9 cellular contexts compared by ENCODE assay signal in the genomic region with DNA sequence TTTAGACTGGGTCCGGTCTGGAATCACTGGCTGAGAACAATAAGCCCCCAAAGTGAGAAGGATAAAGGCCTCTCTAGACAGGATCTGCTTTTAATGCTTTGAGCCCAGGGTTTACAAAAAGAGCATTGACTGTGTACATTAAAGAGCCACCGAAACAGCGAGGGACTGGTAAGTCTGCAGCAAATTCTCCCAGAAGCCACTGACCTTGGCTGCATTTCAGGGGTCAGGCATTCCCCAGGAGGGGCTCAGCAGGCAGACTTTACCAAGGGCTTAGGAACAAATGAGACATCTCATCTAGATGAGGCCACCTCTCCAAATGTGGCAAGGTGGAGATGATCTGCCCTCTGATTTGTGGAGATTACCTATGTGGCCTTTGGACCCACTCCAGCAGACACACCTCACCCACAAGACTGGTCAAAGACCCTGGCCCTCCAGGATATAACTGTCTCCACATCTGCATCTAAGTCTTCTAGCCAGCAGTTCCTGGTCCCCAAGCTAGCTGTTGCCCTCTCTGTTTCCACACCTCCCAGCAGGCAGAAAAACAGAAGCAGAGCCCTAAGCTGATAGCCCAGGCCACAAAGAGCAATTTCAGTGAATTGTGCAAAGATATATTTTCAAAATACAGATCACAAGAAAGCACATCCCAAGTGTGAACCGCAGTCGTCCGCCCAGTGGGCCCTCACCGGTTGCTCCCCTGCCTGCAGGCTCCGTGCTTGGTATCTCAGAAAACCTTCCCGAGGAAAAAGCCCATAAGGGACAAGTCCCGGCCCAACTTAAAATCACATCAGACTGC. TPM values are rescaled to one million over a fixed set of nuclear protein-coding genes. Genes with fewer than 3 reads are reported as not detected.
DNase-seq lines count a peak whose midpoint lies in the region; ATAC-seq lines count a peak whose summit lies in the region.
"Had no signal": no experiment of that assay in that cellular context is flagged by ENCODE, and none has a peak within 500 bp of the region (broad histone marks: within the 10 kb centered on the region; RNA-seq: fewer than 3 reads in every experiment).

No MANE protein-coding gene starts in this region.

- no peak overlapping the region for H3K4me2 ChIP-seq in GM23248 (ENCODE audit: unreplicated experiment)

- H2AFZ ChIP-seq in GM23248 = no peak overlapping the region

- 88 to 89% methylated on average over 10 of the region's 10 CpGs for WGBS in GM23248 (ENCODE audit: low coverage in 1 of 2, low lambda C conversion rate in 2 of 2, missing lambda C conversion rate in 2 of 2), 2 experiments

- H3K4me3 ChIP-seq in CD4-positive, alpha-beta memory T cell (ENCODE audit: low read length in 2 of 2) = peak overlapping the region; percentile 92 to 93
- H3K4me3 ChIP-seq in GM23248 = no peak overlapping the region

- peak; percentile 1 for ATAC-seq in effector memory CD8-positive, alpha-beta T cell (replicated peaks)
- no peak for ATAC-seq in naive thymus-derived CD8-positive, alpha-beta T cell

- no peaks in the 10 kb centered on the region for H3K27me3 ChIP-seq in CD4-positive, alpha-beta memory T cell (ENCODE audit: insufficient read depth, low read length)
- H3K27me3 ChIP-seq in GM23248 (replicated peaks; ENCODE audit: insufficient read depth) = peaks cover 6% of the 10 kb centered on the region; the same call in 1 of the 2 replicates

- H3K4me1 ChIP-seq in CD4-positive, alpha-beta memory T cell (ENCODE audit: insufficient read depth, low read length) = peaks cover 65% of the 10 kb centered on the region
- no peaks in the 10 kb centered on the region for H3K4me1 ChIP-seq in GM23248 (ENCODE audit: insufficient read depth)

- no peaks in the 10 kb centered on the region for H3K36me3 ChIP-seq in CD4-positive, alpha-beta memory T cell (ENCODE audit: insufficient read depth, low read length)
- H3K36me3 ChIP-seq in GM23248 (ENCODE audit: low read depth) = no peaks in the 10 kb centered on the region
- H3K36me3 ChIP-seq: HAP-1 had no signal

- intact Hi-C loops in CD4-positive, alpha-beta memory T cell (cut with micrococcal nuclease) = loop anchor here (5.0 kb wide), 1 partner anchor 210 kb away; no protein-coding TSS in a partner anchor

- H3K27me3 Mint-ChIP-seq in CD4-positive, alpha-beta memory T cell = no peaks in the 10 kb centered on the region
- H3K27me3 Mint-ChIP-seq in T-helper 1 cell treated with Interleukin-12 subunit alpha and Interleukin-12 subunit beta and Interleukin-4 antibody, amounts not matched to agents 30 μg/mL and 1 μg/mL, for 36 hours (ENCODE audit: low read depth) = no peaks in the 10 kb centered on the region
- H3K27me3 Mint-ChIP-seq in effector memory CD8-positive, alpha-beta T cell = no peaks in the 10 kb centered on the region
- H3K27me3 Mint-ChIP-seq in naive thymus-derived CD8-positive, alpha-beta T cell = no peaks in the 10 kb centered on the region

- peaks cover 18 to 34% (median 27%) of the 10 kb centered on the region in 4 donors for H3K4me1 Mint-ChIP-seq in CD4-positive, alpha-beta memory T cell
- peaks cover 39% of the 10 kb centered on the region for H3K4me1 Mint-ChIP-seq in T-helper 1 cell treated with Interleukin-12 subunit alpha and Interleukin-12 subunit beta and Interleukin-4 antibody, amounts not matched to agents 30 μg/mL and 1 μg/mL, for 36 hours (ENCODE audit: low read depth)
- peaks cover 41 to 58% of the 10 kb centered on the region in 2 donors for H3K4me1 Mint-ChIP-seq in effector memory CD8-positive, alpha-beta T cell (ENCODE audit: low read depth in 2 of 2)
- H3K4me1 Mint-ChIP-seq in naive thymus-derived CD8-positive, alpha-beta T cell = peaks cover 26 to 55% (median 51%) of the 10 kb centered on the region in 4 donors

- H3K27ac ChIP-seq in CD4-positive, alpha-beta memory T cell (ENCODE audit: low read depth, low read length) = peak overlapping the region; percentile 75
- H3K27ac ChIP-seq in GM23248 = no peak overlapping the region

- CTCF ChIA-PET in CD4-positive, alpha-beta memory T cell (lab: Charles Lee; ENCODE audit: partially characterized antibody) = interaction anchor here (1.3 kb wide), 1 partner anchor 271 kb away, joined by 3 read pairs; no protein-coding TSS in a partner anchor

- in situ Hi-C loops in GM23248 (cut with MboI) = no loop called here

- H3K27ac Mint-ChIP-seq in CD4-positive, alpha-beta memory T cell = peak overlapping the region; percentile 88 to 98 (median 96)
- peak overlapping the region; percentile 83 for H3K27ac Mint-ChIP-seq in T-helper 1 cell treated with Interleukin-12 subunit alpha and Interleukin-12 subunit beta and Interleukin-4 antibody, amounts not matched to agents 30 μg/mL and 1 μg/mL, for 36 hours
- peak overlapping the region; percentile 93 to 98 for H3K27ac Mint-ChIP-seq in effector memory CD8-positive, alpha-beta T cell
- peak overlapping the region; percentile 88 to 98 (median 94) for H3K27ac Mint-ChIP-seq in naive thymus-derived CD8-positive, alpha-beta T cell

- DNase-seq in CD4-positive, alpha-beta memory T cell = peak in 2 of 5 donors; percentile 15 to 51
- peak; percentile 12 to 23 (median 16) for DNase-seq in effector memory CD8-positive, alpha-beta T cell
- peak in 1 of 10 donors; percentile 16 for DNase-seq in naive thymus-derived CD8-positive, alpha-beta T cell
- DNase-seq in superior temporal gyrus (ENCODE audit: extremely low spot score) = no peak
- DNase-seq in GM23248 = no peak
- no peak for DNase-seq in NAMALWA (ENCODE audit: low spot score)
- no peak for DNase-seq in NCI-H146 treated with DMSO at 0.1 percent for 48 hours (lab: John Stamatoyannopoulos, UW; ENCODE audit: unreplicated experiment)

- H4K20me1 ChIP-seq in GM23248 (ENCODE audit: insufficient read depth) = no peaks in the 10 kb centered on the region

- H3K9me2 ChIP-seq in GM23248 (ENCODE audit: insufficient read depth) = no peaks in the 10 kb centered on the region

- H3K36me3 Mint-ChIP-seq in CD4-positive, alpha-beta memory T cell = peaks cover 0 to 27% of the 10 kb centered on the region in 2 donors
- peaks cover 3% of the 10 kb centered on the region for H3K36me3 Mint-ChIP-seq in T-helper 1 cell treated with Interleukin-12 subunit alpha and Interleukin-12 subunit beta and Interleukin-4 antibody, amounts not matched to agents 30 μg/mL and 1 μg/mL, for 36 hours (ENCODE audit: low read depth)
- peaks cover 32% of the 10 kb centered on the region for H3K36me3 Mint-ChIP-seq in effector memory CD8-positive, alpha-beta T cell (ENCODE audit: insufficient read depth)
- peaks cover 0 to 2% (median 0%) of the 10 kb centered on the region in 3 donors for H3K36me3 Mint-ChIP-seq in naive thymus-derived CD8-positive, alpha-beta T cell

- H3K4me3 Mint-ChIP-seq in CD4-positive, alpha-beta memory T cell = peak overlapping the region; percentile 91 to 99 (median 96)
- H3K4me3 Mint-ChIP-seq in T-helper 1 cell treated with Interleukin-12 subunit alpha and Interleukin-12 subunit beta and Interleukin-4 antibody, amounts not matched to agents 30 μg/mL and 1 μg/mL, for 36 hours = peak overlapping the region; percentile 93
- H3K4me3 Mint-ChIP-seq in effector memory CD8-positive, alpha-beta T cell = peak overlapping the region; percentile 92 to 99
- peak overlapping the region; percentile 91 to 98 (median 93) for H3K4me3 Mint-ChIP-seq in naive thymus-derived CD8-positive, alpha-beta T cell

- POLR2A ChIA-PET in CD4-positive, alpha-beta memory T cell (lab: Charles Lee; ENCODE audit: partially characterized antibody) = interaction anchor here (1.1 to 6.0 kb wide), 5 partner anchors 11 to 129 kb away, joined by 3 to 54 read pairs (median 10); no protein-coding TSS in a partner anchor
- POLR2A ChIA-PET in naive thymus-derived CD8-positive, alpha-beta T cell (lab: Charles Lee) = interaction anchor here (0.8 to 1.5 kb wide), 3 partner anchors 12 to 255 kb away, joined by 3 to 4 read pairs (median 3); no protein-coding TSS in a partner anchor

- no peaks in the 10 kb centered on the region for H3K9me3 Mint-ChIP-seq in CD4-positive, alpha-beta memory T cell
- H3K9me3 Mint-ChIP-seq in T-helper 1 cell treated with Interleukin-12 subunit alpha and Interleukin-12 subunit beta and Interleukin-4 antibody, amounts not matched to agents 30 μg/mL and 1 μg/mL, for 36 hours = no peaks in the 10 kb centered on the region
- no peaks in the 10 kb centered on the region for H3K9me3 Mint-ChIP-seq in effector memory CD8-positive, alpha-beta T cell
- H3K9me3 Mint-ChIP-seq in naive thymus-derived CD8-positive, alpha-beta T cell = no peaks in the 10 kb centered on the region

- H3K79me2 ChIP-seq in GM23248 (ENCODE audit: insufficient read depth) = no peaks in the 10 kb centered on the region

- H3K9ac ChIP-seq in GM23248 = no peak overlapping the region

- no peaks in the 10 kb centered on the region for H3K9me3 ChIP-seq in CD4-positive, alpha-beta memory T cell (ENCODE audit: control insufficient read depth in 1 of 2, low read length in 2 of 2)
- no peaks in the 10 kb centered on the region for H3K9me3 ChIP-seq in GM23248 (ENCODE audit: low read depth)
- H3K9me3 ChIP-seq: HAP-1 had no signal

- no peaks in the 10 kb centered on the region for H3F3A ChIP-seq in GM23248 (ENCODE audit: insufficient read depth)

RNA-seq across cellular contexts. Expression of gene TNIK, which starts 2.7 kb away (rescaled TPM):
- 10 to 100 TPM; 86.3 to 93.5 TPM for total RNA-seq in CD4-positive, alpha-beta memory T cell
- polyA plus RNA-seq in CD4-positive, alpha-beta memory T cell = 10 to 100 TPM; 14.6 to 29.8 TPM
- total RNA-seq in naive thymus-derived CD8-positive, alpha-beta T cell = 10 to 100 TPM; 47.3 to 50.0 TPM
- 10 to 100 TPM; 13.2 to 16.1 (median 13.8) TPM for polyA plus RNA-seq in naive thymus-derived CD8-positive, alpha-beta T cell
- 1.0 and 2.3 TPM in 2 replicates for total RNA-seq in GM23248 (2014; rRNA removed; shearing (Covaris generic))
- 0.80 and 1.4 TPM in 2 replicates for polyA plus RNA-seq in GM23248 (2016; fragmentation: Nextera tagmentation; extraction: Ambion mirVana)

Comparison
In these comparisons a context has a peak if more than half of its experiments do, and no peak if none do; other contexts are left out.
1. DNase-seq: peak in effector memory CD8-positive, alpha-beta T cell (3 of 3); none in superior temporal gyrus (single experiment), GM23248 (single experiment), NAMALWA (single experiment) and NCI-H146 treated with DMSO at 0.1 percent for 48 hours (single experiment).
2. RNA of gene TNIK, which starts 2.7 kb away (total RNA-seq): 86.3 to 93.5 TPM in CD4-positive, alpha-beta memory T cell and 47.3 to 50.0 TPM in naive thymus-derived CD8-positive, alpha-beta T cell; 1.0 to 2.3 TPM in GM23248; every median in the first group is over 10 times any median in the second.
3. Peak in every context shown above with its lines, with median percentiles within 50 percentile points of each other: H3K27ac Mint-ChIP-seq and H3K4me3 Mint-ChIP-seq.